ENCODE assay signal across 10 cellular contexts in genomic region chr11:12862761-12863469, GRCh38.
DNase-seq lines count a peak whose midpoint lies in the region; ATAC-seq, FAIRE-seq and TF ChIP-seq lines count a peak whose summit lies in the region.
"Had no signal": no experiment of that assay in that cellular context is flagged by ENCODE, and none has a peak within 500 bp of the region (broad histone marks: within the 10 kb centered on the region; RNA-seq: fewer than 3 reads in every experiment).

No MANE protein-coding gene starts in this region.

- H3K4me2 ChIP-seq in HepG2 (ENCODE audit: low read depth, low read length) = no peak overlapping the region

- H3K27ac ChIP-seq in HepG2 (ENCODE audit: extremely low read length, insufficient read depth, low read length) (no peak overlapping the region), transverse colon (peak overlapping the region; percentile 49 to 78 (median 76))
- H3K27ac ChIP-seq: 22Rv1 had no signal

- intact Hi-C loops in HepG2 (cut with micrococcal nuclease; ENCODE audit: unreplicated experiment) (loop anchor here (5.0 kb wide), 1 partner anchor 986 kb away; no protein-coding TSS in a partner anchor), transverse colon (cut with DNase I; ENCODE audit: low total_unique reads) (no loop called here)

- no peaks in the 10 kb centered on the region for H4K20me1 ChIP-seq in HepG2 (ENCODE audit: insufficient read depth, low read length)

- DNase-seq in DMS153 (lab: John Stamatoyannopoulos, UW) (peak; percentile 23), DMS153 treated with DMSO at 0.1 percent for 48 hours (lab: John Stamatoyannopoulos, UW; ENCODE audit: unreplicated experiment) (no peak), dedifferentiated amniotic fluid mesenchymal stem cell (ENCODE audit: extremely low spot score) (peak; percentile 59), HepG2 (ENCODE audit: low spot score) (no peak), transverse colon (peak; percentile 44), GM19238 (ENCODE audit: insufficient read length, low spot score) (no peak)
- DNase-seq: stimulated activated naive CD4-positive, alpha-beta T cell had no signal

- no peak for FAIRE-seq in HepG2 (lab: Jason Lieb, UNC)

- TF ChIP-seq RAD21 in HepG2 (CRISPR knock-in tag; IDR thresholded peaks at IDR 0.05) = no peak

- H3K9me3 ChIP-seq in HepG2 (ENCODE audit: low read length) (no peaks in the 10 kb centered on the region), transverse colon (no peaks in the 10 kb centered on the region)

- no peaks in the 10 kb centered on the region for H3K27me3 ChIP-seq in HepG2 (ENCODE audit: control insufficient read depth in 1 of 2, insufficient read depth in 2 of 2, low read length in 2 of 2)
- no peaks in the 10 kb centered on the region for H3K27me3 ChIP-seq in transverse colon

- H3K4me3 ChIP-seq in HepG2 (replicated peaks in 1 of 3; ENCODE audit: insufficient read depth in 1 of 3, low read depth in 2 of 3, low read length in 3 of 3) (no peak overlapping the region), transverse colon (peak overlapping the region in 1 of 4 donors; percentile 9)

- H3K36me3 ChIP-seq in HepG2 (replicated peaks in 1 of 2; ENCODE audit: control insufficient read depth in 1 of 2, insufficient read depth in 2 of 2, low read length in 2 of 2) (peaks cover 3 to 26% of the 10 kb centered on the region in 2 experiments; a peak in 3 of 5 replicates), transverse colon (no peaks in the 10 kb centered on the region)

- no peak for TF ChIP-seq EP300 in HepG2 (IDR thresholded peaks at IDR 0.05; ENCODE audit: low read depth in 2 of 2, low read length in 2 of 2)
- no peak for TF ChIP-seq EP300 in HepG2 (CRISPR knock-in tag; IDR thresholded peaks at IDR 0.05; ENCODE audit: borderline replicate concordance)
- TF ChIP-seq EP300 in transverse colon (IDR thresholded peaks at IDR 0.05; ENCODE audit: low read depth) = no peak

- no peaks in the 10 kb centered on the region for H3K79me2 ChIP-seq in HepG2 (ENCODE audit: insufficient read depth, low read length)

- no peak overlapping the region for H2AFZ ChIP-seq in HepG2 (ENCODE audit: low read length)

- TSS peak; percentile 21 for BruUV-seq in HepG2 (replicated peaks; lab: Mats Ljungman, UMichigan)

- 97% methylated on average over 11 of the region's 11 CpGs for WGBS in HepG2 (ENCODE audit: low lambda C conversion rate)
- 45 to 46% methylated on average over 11 of the region's 11 CpGs for WGBS in transverse colon (ENCODE audit: low coverage in 1 of 2), 2 donors

- no peak overlapping the region for H3K9ac ChIP-seq in HepG2 (ENCODE audit: insufficient read depth, low read depth, low read length)

- no peak for TF ChIP-seq POLR2A in HepG2 (IDR thresholded peaks at IDR 0.05; ENCODE audit: insufficient read depth in 1 of 2, low read depth in 2 of 2, low read length in 2 of 2)
- no peak for TF ChIP-seq POLR2A in transverse colon (IDR thresholded peaks at IDR 0.05)

- TF ChIP-seq CTCF in HepG2 (CRISPR knock-in tag; IDR thresholded peaks at IDR 0.05) = no peak
- no peak for TF ChIP-seq CTCF in transverse colon (IDR thresholded peaks at IDR 0.05)

- ATAC-seq in HepG2 (no peak), HG02759 (IDR thresholded peaks at IDR 0.05; ENCODE audit: unreplicated experiment) (no peak), GM21390 (IDR thresholded peaks at IDR 0.05; ENCODE audit: unreplicated experiment) (no peak)

- in situ Hi-C loops in HepG2 (cut with HindIII; ENCODE audit: extremely low pct_ligation_motif_present, low pct_unique_long_range_greater_than_20kb) = no loop called here
- in situ Hi-C loops in transverse colon (cut with MboI; ENCODE audit: low pct_ligation_motif_present in 1 of 4, low pct_unique_long_range_greater_than_20kb in 1 of 4, low sequenced_read_pairs in 3 of 4) = no loop called here

- CTCF ChIA-PET in HepG2 (lab: Yijun Ruan, JAX; ENCODE audit: low intra/inter-chr PET ratio, low total read pairs) = no interaction called here

- peaks cover 9% of the 10 kb centered on the region; the same call in 1 of the 2 replicates for H3K4me1 ChIP-seq in HepG2 (ENCODE audit: insufficient read depth, low read length)
- H3K4me1 ChIP-seq in transverse colon = peaks cover 0 to 58% (median 29%) of the 10 kb centered on the region in 4 donors

- POLR2A ChIA-PET in HepG2 (lab: Yijun Ruan, JAX) = no interaction called here

TF ChIP-seq in HepG2, 621 proteins besides CTCF, POLR2A, EP300 and RAD21:
- TF ChIP-seq ZNF136 (CRISPR knock-in tag; IDR thresholded peaks at IDR 0.05; ENCODE audit: low read depth) (no peak), MAFF (IDR thresholded peaks at IDR 0.05; ENCODE audit: low read depth, low read length) (peak; percentile 98), MAFK (conservative IDR thresholded peaks at IDR 0.05 in 1 of 2, IDR thresholded peaks at IDR 0.05 in 1 of 2; ENCODE audit: low read length in 2 of 2) (peak; percentile 96 to 99)

Comparison
In these comparisons a context has a peak if more than half of its experiments do, and no peak if none do; other contexts are left out.
1. DNase-seq: peak in DMS153 (single experiment), dedifferentiated amniotic fluid mesenchymal stem cell (single experiment) and transverse colon (single experiment); none in DMS153 treated with DMSO at 0.1 percent for 48 hours (single experiment), HepG2 (single experiment) and GM19238 (single experiment).